22 cellular contexts compared by ENCODE assay signal in the genomic region with DNA sequence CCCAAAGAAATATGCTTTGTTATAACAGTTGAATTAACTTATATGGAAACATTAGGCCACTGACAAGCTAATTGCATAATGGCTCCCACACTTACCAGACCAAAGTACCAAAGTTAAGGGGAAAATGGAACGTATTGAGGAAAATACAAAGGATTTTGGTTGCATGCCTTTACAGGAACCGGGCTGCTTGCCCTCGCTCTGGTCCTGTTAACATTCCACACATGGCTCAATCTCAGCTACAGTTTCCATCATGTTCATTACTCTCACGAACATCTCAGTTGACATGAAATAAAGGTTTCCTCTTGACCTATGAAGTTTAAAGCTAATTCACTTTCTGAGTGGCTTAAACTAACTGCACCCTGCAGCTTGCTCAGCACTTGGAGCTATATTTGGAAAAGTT.
"Had no signal": no experiment of that assay in that cellular context is flagged by ENCODE, and none has a peak within 500 bp of the region (broad histone marks: within the 10 kb centered on the region; RNA-seq: fewer than 3 reads in every experiment).

No MANE protein-coding gene starts in this region.

- H3K4me3 Mint-ChIP-seq: activated B cell treated with CpG ODN at 0.5 μM for 24 hours; activated CD4-positive, alpha-beta memory T cell treated with anti-CD3 and anti-CD28 coated beads, Interleukin-2, amount 10 ng/mL, durations not matched to agents 7 days and 5 days; activated CD8-positive, alpha-beta memory T cell treated with anti-CD3 and anti-CD28 coated beads, Interleukin-2, amount 10 ng/mL, durations not matched to agents 7 days and 5 days; activated T-helper 17 cell treated with anti-CD3 and anti-CD28 coated beads, Interleukin-2, amount 50 U/mL, for 72 hours; central memory CD8-positive, alpha-beta T cell; T-cell had no signal

- H3K9me3 ChIP-seq: tibial artery had no signal

- H3K27ac ChIP-seq: hepatocyte, tibial artery had no signal

- H3K36me3 ChIP-seq: tibial artery had no signal

- DNase-seq: activated B cell treated with CpG ODN at 0.5 μM for 24 hours; activated CD4-positive, alpha-beta memory T cell treated with anti-CD3 and anti-CD28 coated beads, Interleukin-2, amount 10 ng/mL, durations not matched to agents 7 days and 5 days; activated CD4-positive, alpha-beta T cell treated with anti-CD3 and anti-CD28 coated beads for 4 hours; activated CD8-positive, alpha-beta memory T cell treated with anti-CD3 and anti-CD28 coated beads, Interleukin-2, amount 10 ng/mL, durations not matched to agents 7 days and 5 days; activated naive CD4-positive, alpha-beta T cell treated with Interleukin-2 at 50 U/mL for 16 hours; anterior cingulate cortex; cortex of kidney; effector CD4-positive, alpha-beta T cell; left colon; midbrain; occipital lobe; stimulated activated CD4-positive, alpha-beta T cell treated with anti-CD3 and anti-CD28 coated beads, Interleukin-2, amount 100 ng/mL, for 24 hours; stimulated activated naive CD4-positive, alpha-beta T cell treated with Interleukin-2 at 50 U/mL for 16 hours; substantia nigra; T-cell; tibial artery had no signal

- H3K36me3 Mint-ChIP-seq: activated CD8-positive, alpha-beta memory T cell treated with anti-CD3 and anti-CD28 coated beads, Interleukin-2, amount 10 ng/mL, durations not matched to agents 7 days and 5 days; T-cell had no signal

- H3K4me2 ChIP-seq: hepatocyte had no signal

- H3K79me2 ChIP-seq: hepatocyte had no signal

- FAIRE-seq: islet of Langerhans, urothelium cell line had no signal

- H3K27me3 Mint-ChIP-seq: activated B cell treated with CpG ODN at 0.5 μM for 24 hours; activated T-helper 17 cell treated with anti-CD3 and anti-CD28 coated beads, Interleukin-2, amount 50 U/mL, for 72 hours; central memory CD8-positive, alpha-beta T cell had no signal

- H3K27ac Mint-ChIP-seq: activated B cell treated with CpG ODN at 0.5 μM for 24 hours; activated CD4-positive, alpha-beta memory T cell treated with anti-CD3 and anti-CD28 coated beads, Interleukin-2, amount 10 ng/mL, durations not matched to agents 7 days and 5 days; activated CD8-positive, alpha-beta memory T cell treated with anti-CD3 and anti-CD28 coated beads, Interleukin-2, amount 10 ng/mL, durations not matched to agents 7 days and 5 days; activated T-helper 17 cell treated with anti-CD3 and anti-CD28 coated beads, Interleukin-2, amount 50 U/mL, for 72 hours; T-cell had no signal

- H3K4me3 ChIP-seq: hepatocyte, lung, tibial artery had no signal

- H3K4me1 Mint-ChIP-seq: activated B cell treated with CpG ODN at 0.5 μM for 24 hours; activated CD4-positive, alpha-beta memory T cell treated with anti-CD3 and anti-CD28 coated beads, Interleukin-2, amount 10 ng/mL, durations not matched to agents 7 days and 5 days; activated CD8-positive, alpha-beta memory T cell treated with anti-CD3 and anti-CD28 coated beads, Interleukin-2, amount 10 ng/mL, durations not matched to agents 7 days and 5 days; activated T-helper 17 cell treated with anti-CD3 and anti-CD28 coated beads, Interleukin-2, amount 50 U/mL, for 72 hours; central memory CD8-positive, alpha-beta T cell; T-cell had no signal

- H3K9me3 Mint-ChIP-seq: activated CD4-positive, alpha-beta memory T cell treated with anti-CD3 and anti-CD28 coated beads, Interleukin-2, amount 10 ng/mL, durations not matched to agents 7 days and 5 days; activated T-helper 17 cell treated with anti-CD3 and anti-CD28 coated beads, Interleukin-2, amount 50 U/mL, for 72 hours had no signal

- H2AFZ ChIP-seq: hepatocyte had no signal

- H3K27me3 ChIP-seq: tibial artery had no signal
